In the genomic region with DNA sequence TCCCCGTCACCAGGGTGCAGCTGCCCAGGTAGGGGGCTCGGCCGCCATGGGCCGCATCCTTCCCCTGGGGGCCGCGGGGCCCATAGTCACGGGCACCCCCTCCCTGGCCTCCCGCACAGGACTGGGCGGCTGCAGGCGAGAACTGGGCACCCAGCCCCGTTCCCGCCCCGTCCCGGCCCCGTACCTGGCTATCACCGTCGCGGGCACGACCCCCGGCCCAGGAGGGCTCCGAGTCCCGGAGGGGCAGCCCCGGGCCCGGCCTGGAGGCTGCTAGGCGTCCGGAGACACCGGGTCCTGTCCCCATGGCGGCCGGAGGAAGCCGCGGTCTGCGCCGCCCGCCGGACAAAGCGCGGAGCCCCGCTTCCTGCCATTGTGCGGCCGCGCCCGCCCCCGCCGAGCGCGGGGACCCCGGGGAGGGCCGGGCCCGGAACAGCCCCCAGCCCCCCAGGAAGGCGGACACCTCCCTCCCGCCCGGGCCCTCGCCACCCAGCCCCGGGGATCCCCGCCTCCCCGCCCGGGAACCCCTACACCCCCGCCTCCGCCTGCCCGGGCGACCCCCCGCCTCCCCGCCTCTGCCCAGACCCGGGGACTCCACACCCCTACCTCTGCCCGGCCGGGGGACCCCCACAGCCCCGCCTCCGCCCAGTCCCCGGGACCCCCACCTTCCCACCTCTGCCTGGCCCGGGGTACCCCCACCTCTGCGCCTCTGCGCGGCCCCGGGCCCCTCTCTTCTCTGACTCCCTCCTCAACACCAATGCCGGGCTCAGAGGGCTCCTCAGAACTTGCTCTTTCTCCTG, we compare ENCODE assay signal across 10 cellular contexts. TPM values are rescaled to one million over a fixed set of nuclear protein-coding genes. Genes with fewer than 3 reads are reported as not detected.
DNase-seq lines count a peak whose midpoint lies in the region; ATAC-seq and TF ChIP-seq lines count a peak whose summit lies in the region.
"Had no signal": no experiment of that assay in that cellular context is flagged by ENCODE, and none has a peak within 500 bp of the region (broad histone marks: within the 10 kb centered on the region; RNA-seq: fewer than 3 reads in every experiment).

No MANE protein-coding gene starts in this region.

- peaks cover 27% of the 10 kb centered on the region for H3K27me3 Mint-ChIP-seq in brain

- H3K9me3 ChIP-seq in GM23248 (ENCODE audit: low read depth), result no peaks in the 10 kb centered on the region
- no peaks in the 10 kb centered on the region for H3K9me3 ChIP-seq in skeletal muscle satellite cell (replicated peaks; ENCODE audit: low read length)

- ATAC-seq in activated CD4-positive, CD25-positive, alpha-beta regulatory T cell treated with anti-CD3 and anti-CD28 coated beads, Interleukin-2, amount 50 U/mL, for 24 hours, result no peak

- H3K4me3 Mint-ChIP-seq in brain, result peak overlapping the region; percentile 72 to 83 (median 83)

- H3K27me3 ChIP-seq in GM23248 (replicated peaks; ENCODE audit: insufficient read depth) (no peaks in the 10 kb centered on the region), skeletal muscle satellite cell (ENCODE audit: control insufficient read depth, insufficient read depth, low read length) (no peaks in the 10 kb centered on the region)

- 5 to 8% methylated on average over 15 to 38 of the region's 75 CpGs for WGBS in GM23248 (ENCODE audit: low coverage in 1 of 2, low lambda C conversion rate in 2 of 2, missing lambda C conversion rate in 2 of 2), 2 experiments

- H3K9me3 Mint-ChIP-seq in brain, result no peaks in the 10 kb centered on the region

- TF ChIP-seq CTCF in brain (conservative IDR thresholded peaks at IDR 0.05), result no peak

- H3K9me2 ChIP-seq in GM23248 (ENCODE audit: insufficient read depth), result no peaks in the 10 kb centered on the region

- H3K79me2 ChIP-seq in GM23248 (ENCODE audit: insufficient read depth), result no peaks in the 10 kb centered on the region

- in situ Hi-C loops in GM23248 (cut with MboI), result no loop called here

- no peaks in the 10 kb centered on the region for H3F3A ChIP-seq in GM23248 (ENCODE audit: insufficient read depth)

- no peaks in the 10 kb centered on the region for H3K36me3 ChIP-seq in GM23248 (ENCODE audit: low read depth)
- H3K36me3 ChIP-seq in skeletal muscle satellite cell (ENCODE audit: insufficient read depth, low read length), result no peaks in the 10 kb centered on the region

- DNase-seq in GM23248 (peak; percentile 45), GOT3 (lab: John Stamatoyannopoulos, UW) (no peak), NCI-H2107 treated with DMSO at 0.1 percent for 48 hours (lab: John Stamatoyannopoulos, UW; ENCODE audit: unreplicated experiment) (no peak), hippocampal formation (lab: John Stamatoyannopoulos, UW) (no peak)
- DNase-seq: Karpas-422, SHP77 had no signal

- peak overlapping the region in 3 of 5 experiments; percentile 39 to 89 (median 65) for H3K27ac Mint-ChIP-seq in brain

- peak overlapping the region; percentile 68 for H3K4me3 ChIP-seq in GM23248
- peak overlapping the region; percentile 50 for H3K4me3 ChIP-seq in iPS-11a (ENCODE audit: low read depth, low read length)
- H3K4me3 ChIP-seq in skeletal muscle satellite cell (ENCODE audit: low read length), result no peak overlapping the region

- H3K27ac ChIP-seq in GM23248, result no peak overlapping the region

- H3K4me1 ChIP-seq in GM23248 (ENCODE audit: insufficient read depth), result no peaks in the 10 kb centered on the region
- H3K4me1 ChIP-seq in skeletal muscle satellite cell (ENCODE audit: control insufficient read depth, insufficient read depth, low read length), result peaks cover 8% of the 10 kb centered on the region

- peak overlapping the region; percentile 61 for H2AFZ ChIP-seq in GM23248

- H3K36me3 Mint-ChIP-seq in brain, result no peaks in the 10 kb centered on the region

- H3K4me1 Mint-ChIP-seq in brain, result peaks cover 35% of the 10 kb centered on the region

- H3K9ac ChIP-seq in GM23248 (peak overlapping the region; percentile 58; the same call in 1 of the 2 replicates), skeletal muscle satellite cell (ENCODE audit: low read depth, low read length) (no peak overlapping the region)

- peak overlapping the region; percentile 34 for H3K4me2 ChIP-seq in GM23248 (ENCODE audit: unreplicated experiment)
- H3K4me2 ChIP-seq in skeletal muscle satellite cell (ENCODE audit: low read length), result peak overlapping the region; percentile 23

- H4K20me1 ChIP-seq in GM23248 (ENCODE audit: insufficient read depth), result no peaks in the 10 kb centered on the region

RNA-seq across cellular contexts. Expression of gene PLEKHG5, which starts 6.1 kb away (rescaled TPM):
- 7.0 and 7.6 TPM in 2 replicates for total RNA-seq in GM23248 (2014; rRNA removed; shearing (Covaris generic))
- polyA plus RNA-seq in GM23248 (2016; fragmentation: Nextera tagmentation; extraction: Ambion mirVana) (2.0 and 2.8 TPM in 2 replicates), brain (ENCODE audit: insufficient read depth, low read depth, low replicate concordance) (28.0 TPM)
- total RNA-seq in skeletal muscle satellite cell (2012; rRNA removed), result 6.3 and 12.7 TPM in 2 replicates

RNA-seq across cellular contexts. Expression of gene TNFRSF25, which starts 19.4 kb away (rescaled TPM):
- total RNA-seq in GM23248 (2014; rRNA removed; shearing (Covaris generic)), result 5.6 and 12.1 TPM in 2 replicates
- polyA plus RNA-seq in GM23248 (2016; fragmentation: Nextera tagmentation; extraction: Ambion mirVana), result 2.5 and 3.1 TPM in 2 replicates
- 6.4 TPM for polyA plus RNA-seq in brain (ENCODE audit: insufficient read depth, low read depth, low replicate concordance)
- 1.3 TPM in 2 replicates for total RNA-seq in skeletal muscle satellite cell (2012; rRNA removed)
